In genomic region chr6:25292384-25292783, GRCh38 we compare ENCODE assay signal across 40 cellular contexts.
"Had no signal": no experiment of that assay in that cellular context is flagged by ENCODE, and none has a peak within 500 bp of the region (broad histone marks: within the 10 kb centered on the region; RNA-seq: fewer than 3 reads in every experiment).

No MANE protein-coding gene starts in this region.

- H3K4me3 ChIP-seq: body of pancreas, MG63, Peyer's patch had no signal

- H3K27me3 ChIP-seq: body of pancreas, MG63, Peyer's patch had no signal

- H3K36me3 ChIP-seq: MG63, Peyer's patch had no signal

- DNase-seq: activated CD4-positive, alpha-beta memory T cell treated with anti-CD3 and anti-CD28 coated beads, Interleukin-2, amount 10 ng/mL, durations not matched to agents 7 days and 5 days; activated CD4-positive, alpha-beta T cell treated with anti-CD3 and anti-CD28 coated beads for 1 hour; activated CD4-positive, alpha-beta T cell treated with anti-CD3 and anti-CD28 coated beads for 48 hours; activated CD4-positive, CD25-positive, alpha-beta regulatory T cell; activated CD8-positive, alpha-beta memory T cell treated with anti-CD3 and anti-CD28 coated beads for 24 hours; activated CD8-positive, alpha-beta memory T cell treated with anti-CD3 and anti-CD28 coated beads, Interleukin-2, amount 10 ng/mL, durations not matched to agents 7 days and 5 days; activated CD8-positive, alpha-beta memory T cell treated with anti-CD3 and anti-CD28 coated beads, Interleukin-2, amount 50 U/mL, for 48 hours; activated effector memory CD4-positive, alpha-beta T cell treated with anti-CD3 and anti-CD28 coated beads, Interleukin-2, amount 50 U/mL, for 16 hours; activated naive CD4-positive, alpha-beta T cell; activated naive CD4-positive, alpha-beta T cell treated with anti-CD3 and anti-CD28 coated beads, Interleukin-2, amount 50 U/mL, for 16 hours; activated naive CD8-positive, alpha-beta T cell treated with anti-CD3 and anti-CD28 coated beads for 36 hours; activated T-cell treated with anti-CD3 and anti-CD28 coated beads, Interleukin-2, amount 50 U/mL, for 72 hours; amniotic stem cell; body of pancreas; caudate nucleus; cerebellar nuclear complex; Kasumi-1; KG1; MG63; NCI-H1048; NCI-H1105 treated with DMSO at 0.1 percent for 48 hours; NCI-H1436; NCI-H1694; NCI-H1930; NCI-H2081 treated with DMSO at 0.1 percent for 48 hours; NCI-H226; NCI-H446 treated with DMSO at 0.1 percent for 48 hours; NCI-H524; NK-92 treated with Interleukin-12 subunit alpha and Interleukin-12 subunit beta, amount 100 ng/mL, for 24 hours; PC-3; Peyer's patch; RPMI8226; SIG-M5; SW 1271; T-helper 1 cell; T-helper 2 cell; T-helper 9 cell had no signal

- ATAC-seq: activated CD8-positive, alpha-beta memory T cell treated with anti-CD3 and anti-CD28 coated beads, Interleukin-2, amount 10 ng/mL, durations not matched to agents 7 days and 5 days; activated T-cell treated with anti-CD3 and anti-CD28 coated beads, Interleukin-2, amount 50 U/mL, for 72 hours; activated T-helper 17 cell treated with anti-CD3 and anti-CD28 coated beads, Interleukin-2, amount 50 U/mL, for 72 hours; body of pancreas; PC-3; Right ventricle myocardium inferior had no signal

- H3K9me3 ChIP-seq: body of pancreas, MG63, Peyer's patch had no signal

- H3K27ac ChIP-seq: body of pancreas, Peyer's patch, VCaP had no signal
